8 cellular contexts compared by ENCODE assay signal in the genomic region with DNA sequence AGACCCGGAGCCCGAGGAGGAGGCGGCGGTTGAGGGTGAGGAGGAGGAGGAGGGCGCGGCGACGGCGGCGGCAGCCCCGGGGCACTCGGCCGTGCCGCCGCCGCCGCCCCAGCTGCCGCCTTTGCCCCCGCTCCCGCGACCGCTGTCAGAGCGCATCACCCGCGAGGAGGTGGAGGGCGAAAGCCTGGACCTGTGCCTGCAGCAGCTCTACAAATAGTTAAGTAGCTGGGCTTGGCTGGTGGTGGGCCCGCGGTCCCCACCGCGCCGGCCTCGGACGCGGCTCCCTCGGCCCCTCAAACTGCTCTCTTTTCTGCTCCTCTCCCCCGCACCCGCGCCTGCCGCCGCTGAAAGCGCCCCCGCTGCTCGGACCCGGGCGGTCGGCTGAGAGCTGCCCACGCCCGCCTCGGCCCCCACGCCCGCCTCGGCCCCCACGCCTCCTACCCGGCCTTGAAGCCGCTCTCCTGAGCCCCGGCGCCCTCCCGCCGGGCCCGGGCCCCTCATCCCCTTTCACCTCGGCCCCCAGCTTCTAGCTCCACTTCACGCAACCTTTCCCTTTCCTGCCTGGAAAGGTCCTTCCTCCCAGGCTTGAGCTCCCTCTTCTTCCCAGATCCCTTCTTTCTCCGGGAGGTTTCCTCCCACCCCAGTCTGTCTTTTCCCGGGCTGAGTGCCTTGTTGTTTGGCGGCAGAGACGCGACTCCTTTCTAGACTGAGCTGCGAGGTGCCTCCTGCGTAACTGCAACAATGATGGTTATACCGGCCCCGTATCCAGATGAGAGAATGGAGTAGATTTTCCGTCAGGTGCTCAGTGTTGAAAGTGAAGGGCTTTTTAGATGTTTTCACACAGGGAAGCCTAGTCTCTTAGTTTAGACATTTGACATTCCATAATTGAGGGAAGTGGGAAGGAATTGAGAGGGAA. TPM values are rescaled to one million over a fixed set of nuclear protein-coding genes. Genes with fewer than 3 reads are reported as not detected.
DNase-seq lines count a peak whose midpoint lies in the region; ATAC-seq, FAIRE-seq and TF ChIP-seq lines count a peak whose summit lies in the region.

No MANE protein-coding gene starts in this region.

- WGBS in K562 (ENCODE audit: insufficient coverage, low coverage, missing lambda C conversion rate), result 2% methylated on average over 36 of the region's 72 CpGs

- POLR2A ChIA-PET in K562 (lab: Yijun Ruan, JAX), result interaction anchor here (0.6 to 3.4 kb wide), 4 partner anchors 8 to 125 kb away, joined by 3 to 20 read pairs (median 4); no protein-coding TSS in a partner anchor

- FAIRE-seq in K562 (lab: Jason Lieb, UNC), result peak; percentile 71

- no peaks in the 10 kb centered on the region for H3K36me3 ChIP-seq in K562 (ENCODE audit: control insufficient read depth, insufficient read depth, low read length)

- H2AFZ ChIP-seq in K562 (ENCODE audit: low read depth, low read length), result peak overlapping the region; percentile 91

- no peaks in the 10 kb centered on the region for H3K9me1 ChIP-seq in K562 (ENCODE audit: control insufficient read depth, insufficient read depth, low read length)

- peak; percentile 61 for ATAC-seq in K562
- ATAC-seq in GM21515 (IDR thresholded peaks at IDR 0.05; ENCODE audit: unreplicated experiment), result no peak
- ATAC-seq in HG02571 (IDR thresholded peaks at IDR 0.05; ENCODE audit: unreplicated experiment), result no peak

- peaks cover 8% of the 10 kb centered on the region; the same call in 1 of the 3 replicates for H3K79me2 ChIP-seq in K562 (ENCODE audit: control insufficient read depth, insufficient read depth, low read length)

- peaks cover 6 to 14% of the 10 kb centered on the region in 2 experiments; a peak in 4 of 5 replicates for H3K4me1 ChIP-seq in K562 (replicated peaks in 1 of 2; ENCODE audit: control insufficient read depth in 2 of 2, insufficient read depth in 2 of 2, low read length in 2 of 2)

- H3K9ac ChIP-seq in K562 (ENCODE audit: insufficient read depth in 1 of 2, low read depth in 2 of 2, low read length in 2 of 2), result peak overlapping the region; percentile 31 to 93; a peak in 3 of 4 replicates

- no peaks in the 10 kb centered on the region for H3K9me3 ChIP-seq in K562 (replicated peaks; ENCODE audit: control insufficient read depth, insufficient read depth, low read depth, low read length)

- H4K20me1 ChIP-seq in K562 (replicated peaks; ENCODE audit: control insufficient read depth, insufficient read depth, low read length), result no peaks in the 10 kb centered on the region

- peak; percentile 20 for DNase-seq in activated CD4-positive, alpha-beta T cell treated with anti-CD3 and anti-CD28 coated beads for 48 hours
- no peak for DNase-seq in activated CD4-positive, alpha-beta T cell treated with anti-CD3 and anti-CD28 coated beads for 1 hour
- DNase-seq in NCI-H526 (lab: John Stamatoyannopoulos, UW) (peak; percentile 73 to 74), K562 (ENCODE audit: extremely low read depth in 1 of 4, low spot score in 3 of 4) (peak; percentile 25 to 34 (median 30)), inferior parietal cortex (ENCODE audit: extremely low spot score) (peak; percentile 22)

- no peaks in the 10 kb centered on the region for H3K27me3 ChIP-seq in K562 (ENCODE audit: control insufficient read depth in 2 of 2, insufficient read depth in 2 of 2, low read length in 2 of 2)

- peak overlapping the region; percentile 88 for H3K4me2 ChIP-seq in K562 (ENCODE audit: insufficient read depth, low read length)

- no peak for TF ChIP-seq EP300 in K562 (IDR thresholded peaks at IDR 0.05; ENCODE audit: low read length)

- H3K4me3 ChIP-seq in K562 (peak overlapping the region; percentile 70), skin epidermis (peak overlapping the region; percentile 36 to 58 (median 48))

- BruUV-seq in K562 (replicated peaks; lab: Mats Ljungman, UMichigan), result no TSS peak

- CTCF ChIA-PET in K562 (lab: Yijun Ruan, JAX; ENCODE audit: low intra/inter-chr PET ratio), result no interaction called here

- no peak for TF ChIP-seq CTCF in K562 (IDR thresholded peaks at IDR 0.05 in 2 of 3, conservative IDR thresholded peaks at IDR 0.05 in 1 of 3; ENCODE audit: insufficient read depth in 2 of 3, low read depth in 1 of 3, low read length in 3 of 3)

- in situ Hi-C loops in K562 (cut with MboI), result no loop called here

- H3K27ac ChIP-seq in K562 (ENCODE audit: extremely low read depth, low read depth, low read length) (no peak overlapping the region), skin epidermis (peak overlapping the region in 1 of 21 experiments; percentile 12)

- intact Hi-C loops in K562 (cut with micrococcal nuclease), result no loop called here

- no peak for TF ChIP-seq RAD21 in K562 (CRISPR knock-in tag; conservative IDR thresholded peaks at IDR 0.05 in 1 of 2, IDR thresholded peaks at IDR 0.05 in 1 of 2)

- no peak for TF ChIP-seq POLR2A in K562 (conservative IDR thresholded peaks at IDR 0.05)

TF ChIP-seq in K562, 482 proteins besides CTCF, POLR2A, EP300 and RAD21 (continues in another document):
- TF ChIP-seq, protein P1, sequence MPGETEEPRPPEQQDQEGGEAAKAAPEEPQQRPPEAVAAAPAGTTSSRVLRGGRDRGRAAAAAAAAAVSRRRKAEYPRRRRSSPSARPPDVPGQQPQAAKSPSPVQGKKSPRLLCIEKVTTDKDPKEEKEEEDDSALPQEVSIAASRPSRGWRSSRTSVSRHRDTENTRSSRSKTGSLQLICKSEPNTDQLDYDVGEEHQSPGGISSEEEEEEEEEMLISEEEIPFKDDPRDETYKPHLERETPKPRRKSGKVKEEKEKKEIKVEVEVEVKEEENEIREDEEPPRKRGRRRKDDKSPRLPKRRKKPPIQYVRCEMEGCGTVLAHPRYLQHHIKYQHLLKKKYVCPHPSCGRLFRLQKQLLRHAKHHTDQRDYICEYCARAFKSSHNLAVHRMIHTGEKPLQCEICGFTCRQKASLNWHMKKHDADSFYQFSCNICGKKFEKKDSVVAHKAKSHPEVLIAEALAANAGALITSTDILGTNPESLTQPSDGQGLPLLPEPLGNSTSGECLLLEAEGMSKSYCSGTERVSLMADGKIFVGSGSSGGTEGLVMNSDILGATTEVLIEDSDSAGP (CRISPR knock-in tag; IDR thresholded peaks at IDR 0.05), result no peak
- peak; percentile 64 for TF ChIP-seq KDM5B (IDR thresholded peaks at IDR 0.05; ENCODE audit: insufficient replicate concordance, low read depth, low read length)
- peak; percentile 65 for TF ChIP-seq HNRNPLL (IDR thresholded peaks at IDR 0.05; ENCODE audit: low read depth, low read length, poor library complexity, severe bottlenecking)
- TF ChIP-seq EGR1 (conservative IDR thresholded peaks at IDR 0.05), result peak; percentile 44; the same call in 1 of the 2 replicates
- no peak for TF ChIP-seq TCF3 (CRISPR knock-in tag; IDR thresholded peaks at IDR 0.05)
- TF ChIP-seq, protein P2, sequence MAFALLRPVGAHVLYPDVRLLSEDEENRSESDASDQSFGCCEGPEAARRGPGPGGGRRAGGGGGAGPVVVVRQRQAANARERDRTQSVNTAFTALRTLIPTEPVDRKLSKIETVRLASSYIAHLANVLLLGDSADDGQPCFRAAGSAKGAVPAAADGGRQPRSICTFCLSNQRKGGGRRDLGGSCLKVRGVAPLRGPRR (CRISPR knock-in tag; IDR thresholded peaks at IDR 0.05), result no peak
- peak; percentile 65 for TF ChIP-seq PCBP1 (IDR thresholded peaks at IDR 0.05; ENCODE audit: low read depth, low read length, poor library complexity, severe bottlenecking)
- TF ChIP-seq ZNF77 (CRISPR knock-in tag; IDR thresholded peaks at IDR 0.05), result no peak
- no peak for TF ChIP-seq RFX7 (CRISPR knock-in tag; IDR thresholded peaks at IDR 0.05)
- TF ChIP-seq CAMTA2 (CRISPR knock-in tag; conservative IDR thresholded peaks at IDR 0.05), result no peak
- TF ChIP-seq XRCC4 (IDR thresholded peaks at IDR 0.05; ENCODE audit: extremely low read depth, insufficient read depth, insufficient read length), result no peak
- TF ChIP-seq NFIX (CRISPR knock-in tag; IDR thresholded peaks at IDR 0.05; ENCODE audit: low read depth), result no peak

RNA-seq across cellular contexts. Expression of a gene that starts 0.8 kb away (rescaled TPM):
- 0.21 and 0.97 TPM in 2 replicates for total RNA-seq in K562 (2011; cell fraction: chromatin; rRNA removed; ENCODE audit: low replicate concordance)
- 0.33 and 0.39 TPM in 2 replicates for total RNA-seq in K562 (2011; cell fraction: nucleolus; rRNA removed)
- 0.44 and 0.76 TPM in 2 replicates for total RNA-seq in K562 (2011; cell fraction: nucleoplasm; rRNA removed)
- 4.7 and 5.3 TPM in 2 replicates for total RNA-seq in K562 (2014; rRNA removed)
- total RNA-seq in K562 (2014; rRNA removed; fragmentation: Illumina TruSeq; extraction: Trizol), result 5.2 and 5.6 TPM in 2 replicates
- 4.1 and 5.2 TPM in 2 replicates for total RNA-seq in K562 (2015; rRNA removed; fragmentation: Illumina TruSeq; extraction: Trizol)
- total RNA-seq in K562 (2021), result 5.7 and 5.9 TPM in 2 replicates
- 1.7 and 3.6 TPM in 2 replicates for polyA plus RNA-seq in K562 (2011; rRNA removed)
- polyA plus RNA-seq in K562 (2011; cell fraction: cytosol; rRNA removed), result 0.40 and 2.5 TPM in 2 replicates
- 0.63 and 2.2 TPM in 2 replicates for polyA plus RNA-seq in K562 (2011; cell fraction: nucleus; rRNA removed)
- 3.5 and 8.1 TPM in 2 replicates for polyA plus RNA-seq in K562 (2012)
- polyA plus RNA-seq in K562 (2014; fragmentation: Illumina TruSeq; extraction: Trizol), result 4.8 and 5.7 TPM in 2 replicates
- 1 to 10 TPM; 1.0 to 1.8 TPM for polyA plus RNA-seq in K562 (2014; fragmentation: Nextera tagmentation; extraction: Ambion mirVana)
- 2.8 and 3.2 TPM in 2 replicates for polyA plus RNA-seq in K562 (2014; rRNA removed)
- 3.2 and 9.3 TPM in 2 replicates for polyA minus RNA-seq in K562 (2011; rRNA and poly(A)+ RNA removed)
- 1.6 and 3.1 TPM in 2 replicates for polyA minus RNA-seq in K562 (2011; cell fraction: cytosol; rRNA and poly(A)+ RNA removed)
- 0.40 and 1.8 TPM in 2 replicates for polyA minus RNA-seq in K562 (2011; cell fraction: nucleus; rRNA and poly(A)+ RNA removed)
